ENCODE assay signal across 18 cellular contexts in genomic region chr15:40468850-40469249, GRCh38. TPM values are rescaled to one million over a fixed set of nuclear protein-coding genes. Genes with fewer than 3 reads are reported as not detected.
DNase-seq lines count a peak whose midpoint lies in the region; ATAC-seq, FAIRE-seq and TF ChIP-seq lines count a peak whose summit lies in the region.
"Had no signal": no experiment of that assay in that cellular context is flagged by ENCODE, and none has a peak within 500 bp of the region (broad histone marks: within the 10 kb centered on the region; RNA-seq: fewer than 3 reads in every experiment).

No MANE protein-coding gene starts in this region.

- H3K36me3 ChIP-seq in CD8-positive, alpha-beta memory T cell (ENCODE audit: insufficient read depth, low read length) = peaks cover 16% of the 10 kb centered on the region
- peaks cover 12 to 33% (median 25%) of the 10 kb centered on the region in 4 experiments; a peak in 7 of 8 replicates for H3K36me3 ChIP-seq in H1 (ENCODE audit: control insufficient read depth in 2 of 4, insufficient read depth in 4 of 4, low read length in 3 of 4)

- no peak for ATAC-seq in stimulated activated memory B cell treated with anti-CD40 and anti-IgM and Interleukin-4, amounts not matched to agents 10 μg/mL and 1 μg/mL and 100 μg/mL, for 72 hours
- ATAC-seq: HepG2 had no signal

- H2AFZ ChIP-seq in H1 (ENCODE audit: low read length) = no peak overlapping the region

- H2BK120ac ChIP-seq in H1 (replicated peaks; ENCODE audit: low read depth, low read length) = no peak overlapping the region

- H3K14ac ChIP-seq in H1 (ENCODE audit: insufficient read length) = no peak overlapping the region

- H3K4me1 ChIP-seq in CD8-positive, alpha-beta memory T cell (ENCODE audit: insufficient read depth, low read length) = peaks cover 27% of the 10 kb centered on the region
- peaks cover 0 to 17% (median 10%) of the 10 kb centered on the region in 4 experiments; a peak in 6 of 7 replicates for H3K4me1 ChIP-seq in H1 (replicated peaks in 1 of 4; ENCODE audit: control insufficient read depth in 3 of 4, insufficient read depth in 4 of 4, low read length in 3 of 4)

- no peak overlapping the region for H3K27ac ChIP-seq in CD8-positive, alpha-beta memory T cell (ENCODE audit: low read depth, low read length)
- H3K27ac ChIP-seq in H1 (ENCODE audit: low read depth, low read length) = no peak overlapping the region

- TF ChIP-seq RAD21 in H1 (IDR thresholded peaks at IDR 0.05 in 1 of 2, conservative IDR thresholded peaks at IDR 0.05 in 1 of 2; ENCODE audit: low read depth in 2 of 2, low read length in 2 of 2) = no peak

- H4K5ac ChIP-seq in H1 (ENCODE audit: insufficient read length, low read depth, low read length) = no peak overlapping the region

- peak overlapping the region; percentile 58; the same call in 1 of the 2 replicates for H4K8ac ChIP-seq in H1 (ENCODE audit: extremely low read depth, insufficient read depth, low read length)

- CTCF ChIA-PET in CD8-positive, alpha-beta memory T cell (lab: Charles Lee) = interaction anchor here (1.0 to 2.0 kb wide), 6 partner anchors 10 to 146 kb away, joined by 3 to 6 read pairs (median 4); partner anchors contain the start of gene BAHD1
- CTCF ChIA-PET in H1 (lab: Charles Lee; ENCODE audit: partially characterized antibody) = interaction anchor here (0.7 to 2.4 kb wide), 6 partner anchors 10 to 41 kb away, joined by 3 to 12 read pairs (median 9); no protein-coding TSS in a partner anchor

- TF ChIP-seq POLR2A in NB4 (IDR thresholded peaks at IDR 0.05; ENCODE audit: extremely low read depth, insufficient read length) (no peak), H1 (IDR thresholded peaks at IDR 0.05; ENCODE audit: control extremely low read depth in 1 of 2, low read depth in 2 of 2, low read length in 2 of 2) (no peak)

- no peak overlapping the region for H2BK5ac ChIP-seq in H1 (ENCODE audit: low read depth, low read length)

- FAIRE-seq in H1 (lab: Jason Lieb, UNC) = no peak
- FAIRE-seq: endometrium, HepG2, RCC 7860 had no signal

- H3K4ac ChIP-seq in H1 (replicated peaks; ENCODE audit: insufficient read length, low read depth, low read length) = no peak overlapping the region

- H3K23me2 ChIP-seq in H1 (ENCODE audit: low read depth, low read length) = peaks cover 16% of the 10 kb centered on the region

- H2BK15ac ChIP-seq in H1 (ENCODE audit: low read length) = no peak overlapping the region

- no peak overlapping the region for H2BK12ac ChIP-seq in H1 (ENCODE audit: low read depth, low read length)

- H3K36me3 Mint-ChIP-seq in CD8-positive, alpha-beta memory T cell = peaks cover 0 to 36% (median 2%) of the 10 kb centered on the region in 3 donors
- peaks cover 18% of the 10 kb centered on the region for H3K36me3 Mint-ChIP-seq in stimulated activated memory B cell treated with anti-CD40 and anti-IgM and Interleukin-4, amounts not matched to agents 10 μg/mL and 1 μg/mL and 100 μg/mL, for 72 hours

- peaks cover 7% of the 10 kb centered on the region; the same call in 1 of the 2 replicates for H3K79me1 ChIP-seq in H1 (ENCODE audit: low read depth, low read length)

- no peaks in the 10 kb centered on the region for H3K27me3 Mint-ChIP-seq in CD8-positive, alpha-beta memory T cell
- no peaks in the 10 kb centered on the region for H3K27me3 Mint-ChIP-seq in stimulated activated memory B cell treated with anti-CD40 and anti-IgM and Interleukin-4, amounts not matched to agents 10 μg/mL and 1 μg/mL and 100 μg/mL, for 72 hours

- H4K91ac ChIP-seq in H1 (replicated peaks; ENCODE audit: insufficient read length, low read length) = no peak overlapping the region

- peaks cover 5 to 15% of the 10 kb centered on the region in 2 experiments for H4K20me1 ChIP-seq in H1 (replicated peaks in 1 of 2; ENCODE audit: control insufficient read depth in 1 of 2, insufficient read depth in 2 of 2, low read length in 2 of 2)

- H3K56ac ChIP-seq in H1 (replicated peaks; ENCODE audit: insufficient read length, low read depth, low read length) = no peak overlapping the region

- no peaks in the 10 kb centered on the region for H3K27me3 ChIP-seq in CD8-positive, alpha-beta memory T cell (ENCODE audit: insufficient read depth, low read length, poor library complexity, severe bottlenecking)
- peaks cover 0 to 3% (median 0%) of the 10 kb centered on the region in 4 experiments; a peak in 1 of 7 replicates for H3K27me3 ChIP-seq in H1 (replicated peaks in 1 of 4; ENCODE audit: control insufficient read depth in 3 of 4, extremely low read depth in 1 of 4, insufficient read depth in 3 of 4, low read length in 3 of 4)
- H3K27me3 ChIP-seq: adrenal gland, tibial artery had no signal

- no peak overlapping the region for H3K4me2 ChIP-seq in H1 (ENCODE audit: insufficient read depth in 1 of 2, low read depth in 2 of 2, low read length in 2 of 2)

- no peaks in the 10 kb centered on the region for H3K9me3 Mint-ChIP-seq in CD8-positive, alpha-beta memory T cell
- no peaks in the 10 kb centered on the region for H3K9me3 Mint-ChIP-seq in stimulated activated memory B cell treated with anti-CD40 and anti-IgM and Interleukin-4, amounts not matched to agents 10 μg/mL and 1 μg/mL and 100 μg/mL, for 72 hours

- POLR2A ChIA-PET in CD8-positive, alpha-beta memory T cell (lab: Charles Lee) = no interaction called here
- POLR2A ChIA-PET in H1 (lab: Charles Lee; ENCODE audit: partially characterized antibody) = interaction anchor here (0.9 to 3.5 kb wide), 3 partner anchors 14 to 29 kb away, joined by 3 to 21 read pairs (median 5); no protein-coding TSS in a partner anchor

- H3K9ac ChIP-seq in H1 (replicated peaks in 1 of 4; ENCODE audit: extremely low read depth in 1 of 4, low read depth in 3 of 4, low read length in 3 of 4) = no peak overlapping the region

- peak overlapping the region in 7 of 8 donors; percentile 29 to 95 (median 75) for H3K27ac Mint-ChIP-seq in CD8-positive, alpha-beta memory T cell
- H3K27ac Mint-ChIP-seq in stimulated activated memory B cell treated with anti-CD40 and anti-IgM and Interleukin-4, amounts not matched to agents 10 μg/mL and 1 μg/mL and 100 μg/mL, for 72 hours = peak overlapping the region; percentile 1

- H3K4me3 ChIP-seq in CD8-positive, alpha-beta memory T cell (ENCODE audit: low read length) = no peak overlapping the region
- H3K4me3 ChIP-seq in NB4 (ENCODE audit: low read depth, low read length) (no peak overlapping the region), H1 (ENCODE audit: extremely low read depth in 1 of 4, insufficient read depth in 2 of 4, low read depth in 3 of 4, low read length in 4 of 4) (no peak overlapping the region)
- H3K4me3 ChIP-seq: adrenal gland, tibial artery had no signal

- no peak for TF ChIP-seq EP300 in H1 (IDR thresholded peaks at IDR 0.05; ENCODE audit: borderline replicate concordance in 1 of 2, low read depth in 2 of 2, low read length in 2 of 2)

- H3K9me3 ChIP-seq in CD8-positive, alpha-beta memory T cell (ENCODE audit: low read length) = no peaks in the 10 kb centered on the region
- H3K9me3 ChIP-seq in H1 (ENCODE audit: insufficient read depth in 2 of 2, low read depth in 1 of 2, low read length in 1 of 2) = no peaks in the 10 kb centered on the region
- H3K9me3 ChIP-seq: adrenal gland, tibial artery had no signal

- H3K23ac ChIP-seq in H1 (ENCODE audit: insufficient read length) = no peak overlapping the region

- no peak overlapping the region for H2AK5ac ChIP-seq in H1 (ENCODE audit: low read depth, low read length)

- H3K79me2 ChIP-seq in H1 (ENCODE audit: control insufficient read depth in 1 of 2, insufficient read depth in 2 of 2, low read length in 2 of 2) = no peaks in the 10 kb centered on the region

- 85% methylated on average over 4 of the region's 4 CpGs; no CpG with 5 or more reads in 1 of the 2 experiments for WGBS in H1 (ENCODE audit: extremely low coverage in 1 of 2, insufficient coverage in 1 of 2, insufficient read length in 1 of 2, insufficient replicate concordance in 2 of 2, low coverage in 1 of 2, low lambda C conversion rate in 2 of 2, missing lambda C conversion rate in 1 of 2), 2 experiments

- no peak overlapping the region for H3K18ac ChIP-seq in H1 (ENCODE audit: extremely low read depth, low read length)

- no peak for TF ChIP-seq CTCF in NB4 (IDR thresholded peaks at IDR 0.05; ENCODE audit: low read depth, low read length)
- no peak for TF ChIP-seq CTCF in H1 (IDR thresholded peaks at IDR 0.05; ENCODE audit: control extremely low read depth in 1 of 3, insufficient read depth in 1 of 3, low read depth in 1 of 3, low read length in 3 of 3)

- no peak overlapping the region for H2BK20ac ChIP-seq in H1 (ENCODE audit: low read length)

- peak overlapping the region in 2 of 7 donors; percentile 68 to 72 for H3K4me3 Mint-ChIP-seq in CD8-positive, alpha-beta memory T cell
- H3K4me3 Mint-ChIP-seq in stimulated activated memory B cell treated with anti-CD40 and anti-IgM and Interleukin-4, amounts not matched to agents 10 μg/mL and 1 μg/mL and 100 μg/mL, for 72 hours = no peak overlapping the region

- DNase-seq in CD8-positive, alpha-beta memory T cell = no peak
- DNase-seq in NB4 (ENCODE audit: low read depth) = peak; percentile 61
- DNase-seq in H1 (ENCODE audit: low read depth in 1 of 2, low spot score in 2 of 2) = no peak
- DNase-seq in AG08396 (ENCODE audit: low spot score) = no peak
- DNase-seq in NCI-H446 (lab: John Stamatoyannopoulos, UW) = no peak
- no peak for DNase-seq in NCI-H2171 (lab: John Stamatoyannopoulos, UW)
- DNase-seq: activated CD4-positive, alpha-beta T cell treated with anti-CD3 and anti-CD28 coated beads for 4 hours; mesendoderm; NCI-H2029; stimulated activated CD4-positive, alpha-beta T cell treated with anti-CD3 and anti-CD28 coated beads, Interleukin-2, amount 100 ng/mL, for 24 hours; stimulated activated naive CD8-positive, alpha-beta T cell treated with anti-CD3 and anti-CD28 coated beads, Interleukin-15, Interleukin-2, amounts not matched to agents 100 U/mL and 50 U/mL, for 24 hours; T1000; tibial artery had no signal

- H3K4me1 Mint-ChIP-seq in CD8-positive, alpha-beta memory T cell = peaks cover 8 to 26% (median 16%) of the 10 kb centered on the region in 3 donors
- H3K4me1 Mint-ChIP-seq in stimulated activated memory B cell treated with anti-CD40 and anti-IgM and Interleukin-4, amounts not matched to agents 10 μg/mL and 1 μg/mL and 100 μg/mL, for 72 hours = peaks cover 24% of the 10 kb centered on the region

RNA-seq across cellular contexts. Expression of gene CHST14, which starts 1.9 kb away (rescaled TPM):
- 10 to 100 TPM; 13.1 to 13.3 TPM for total RNA-seq in CD8-positive, alpha-beta memory T cell
- polyA plus RNA-seq in CD8-positive, alpha-beta memory T cell = 1.7 TPM
- total RNA-seq in H1 (2021; fragmentation: NEBNext Ultra II Directional; extraction: Animal tissue kit (Norgen Biotek cat#: 25700)) = 17.7 and 20.3 TPM in 2 replicates
- polyA plus RNA-seq in H1 (2011; rRNA removed) = 13.4 and 15.2 TPM in 2 replicates
- 10.0 TPM for polyA plus RNA-seq in H1 (2011; cell fraction: cytosol; rRNA removed)
- 14.9 TPM for polyA plus RNA-seq in H1 (2011; cell fraction: nucleus; rRNA removed)
- 16.1 to 20.5 TPM (median 18.5 TPM) in 4 replicates for polyA plus RNA-seq in H1 (2012, experiment 1 of 2)
- polyA plus RNA-seq in H1 (2012, experiment 2 of 2) = 21.7 TPM
- polyA plus RNA-seq in H1 (2013, experiment 1 of 2) = 19.8 TPM
- polyA plus RNA-seq in H1 (2013, experiment 2 of 2) = 20.1 TPM
- 7.0 and 8.4 TPM in 2 replicates for polyA minus RNA-seq in H1 (2011; rRNA and poly(A)+ RNA removed)
- polyA minus RNA-seq in H1 (2011; cell fraction: cytosol; rRNA and poly(A)+ RNA removed) = 13.4 TPM
- polyA minus RNA-seq in H1 (2011; cell fraction: nucleus; rRNA and poly(A)+ RNA removed) = 6.5 TPM

RNA-seq across cellular contexts. Expression of gene BAHD1, which starts 28.1 kb away (rescaled TPM):
- total RNA-seq in CD8-positive, alpha-beta memory T cell = 10 to 100 TPM; 23.6 to 24.9 TPM
- polyA plus RNA-seq in CD8-positive, alpha-beta memory T cell = 4.1 TPM
- 38.9 and 40.0 TPM in 2 replicates for total RNA-seq in H1 (2021; fragmentation: NEBNext Ultra II Directional; extraction: Animal tissue kit (Norgen Biotek cat#: 25700))
- polyA plus RNA-seq in H1 (2011; rRNA removed) = 15.0 and 23.4 TPM in 2 replicates
- polyA plus RNA-seq in H1 (2011; cell fraction: cytosol; rRNA removed) = 19.2 TPM
- 45.1 TPM for polyA plus RNA-seq in H1 (2011; cell fraction: nucleus; rRNA removed)
- 36.7 to 45.3 TPM (median 39.3 TPM) in 4 replicates for polyA plus RNA-seq in H1 (2012, experiment 1 of 2)
- polyA plus RNA-seq in H1 (2012, experiment 2 of 2) = 31.9 TPM
- polyA plus RNA-seq in H1 (2013, experiment 1 of 2) = 24.0 TPM
- 22.9 TPM for polyA plus RNA-seq in H1 (2013, experiment 2 of 2)
- 16.4 and 20.1 TPM in 2 replicates for polyA minus RNA-seq in H1 (2011; rRNA and poly(A)+ RNA removed)
- 21.8 TPM for polyA minus RNA-seq in H1 (2011; cell fraction: cytosol; rRNA and poly(A)+ RNA removed)
- 23.6 TPM for polyA minus RNA-seq in H1 (2011; cell fraction: nucleus; rRNA and poly(A)+ RNA removed)
